In the genomic region with DNA sequence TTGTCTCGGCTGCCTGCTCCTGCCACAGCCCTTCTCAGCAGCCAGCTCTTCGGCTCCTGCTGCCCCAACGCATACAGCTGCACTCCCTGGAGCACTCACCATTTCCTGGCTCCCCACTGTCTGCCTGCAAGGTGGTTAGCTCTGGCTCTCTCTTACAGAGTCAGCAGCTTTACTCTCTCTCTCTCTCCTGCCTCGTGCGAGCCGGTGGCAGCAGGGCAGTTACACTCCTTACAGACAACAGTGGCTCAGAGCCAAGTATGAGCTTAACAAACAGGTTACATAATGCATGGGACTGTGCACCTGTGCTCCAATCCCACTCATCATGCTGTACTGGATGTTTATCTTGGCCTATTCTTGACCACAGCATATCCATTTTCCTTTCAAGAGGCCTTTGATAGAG, we compare ENCODE assay signal across 16 cellular contexts. TPM values are rescaled to one million over a fixed set of nuclear protein-coding genes. Genes with fewer than 3 reads are reported as not detected.
DNase-seq lines count a peak whose midpoint lies in the region; ATAC-seq and TF ChIP-seq lines count a peak whose summit lies in the region.
"Had no signal": no experiment of that assay in that cellular context is flagged by ENCODE, and none has a peak within 500 bp of the region (broad histone marks: within the 10 kb centered on the region; RNA-seq: fewer than 3 reads in every experiment).

No MANE protein-coding gene starts in this region.

- H3K9me3 ChIP-seq in Loucy (ENCODE audit: insufficient read depth, low read depth, low read length): no peaks in the 10 kb centered on the region
- H3K9me3 ChIP-seq in CD4-positive, alpha-beta memory T cell (ENCODE audit: control insufficient read depth in 1 of 2, low read length in 2 of 2): no peaks in the 10 kb centered on the region
- H3K9me3 ChIP-seq: heart left ventricle had no signal

- H3K27me3 Mint-ChIP-seq in CD4-positive, alpha-beta memory T cell: peaks cover 0 to 3% of the 10 kb centered on the region in 2 donors
- H3K27me3 Mint-ChIP-seq in activated CD8-positive, alpha-beta memory T cell treated with anti-CD3 and anti-CD28 coated beads, Interleukin-2, amount 10 ng/mL, durations not matched to agents 7 days and 5 days: peaks cover 3% of the 10 kb centered on the region

- POLR2A ChIA-PET in CD4-positive, alpha-beta memory T cell (lab: Charles Lee; ENCODE audit: partially characterized antibody): no interaction called here

- H3K4me1 ChIP-seq in Loucy (ENCODE audit: insufficient read depth, low read length, poor library complexity, severe bottlenecking): no peaks in the 10 kb centered on the region
- H3K4me1 ChIP-seq in CD4-positive, alpha-beta memory T cell (ENCODE audit: insufficient read depth, low read length): no peaks in the 10 kb centered on the region

- no peaks in the 10 kb centered on the region for H3K9me2 ChIP-seq in Loucy (replicated peaks; ENCODE audit: low read depth, low read length)

- DNase-seq in A172 (ENCODE audit: low spot score) (peak; percentile 49), NCI-H748 treated with DMSO at 0.1 percent for 48 hours (lab: John Stamatoyannopoulos, UW) (peak; percentile 97), NCI-H446 (lab: John Stamatoyannopoulos, UW) (no peak), caudate nucleus (lab: John Stamatoyannopoulos, UW) (no peak)
- DNase-seq in CD4-positive, alpha-beta memory T cell: no peak
- DNase-seq in activated CD8-positive, alpha-beta memory T cell treated with anti-CD3 and anti-CD28 coated beads, Interleukin-2, amount 10 ng/mL, durations not matched to agents 7 days and 5 days: no peak
- DNase-seq: ACHN; activated CD4-positive, alpha-beta T cell treated with anti-CD3 and anti-CD28 coated beads, Interleukin-2, amount 50 U/mL, for 48 hours; amniotic stem cell; heart left ventricle; stimulated activated CD4-positive, alpha-beta T cell treated with anti-CD3 and anti-CD28 coated beads, Interleukin-4, amount 100 ng/mL, for 24 hours; trophoblast cell had no signal

- H3K4me1 Mint-ChIP-seq in CD4-positive, alpha-beta memory T cell: peaks cover 0 to 1% (median 0%) of the 10 kb centered on the region in 4 donors
- no peaks in the 10 kb centered on the region for H3K4me1 Mint-ChIP-seq in activated CD8-positive, alpha-beta memory T cell treated with anti-CD3 and anti-CD28 coated beads, Interleukin-2, amount 10 ng/mL, durations not matched to agents 7 days and 5 days
- H3K4me1 Mint-ChIP-seq: nephron had no signal

- peak; percentile 53 for ATAC-seq in esophagus mucosa
- ATAC-seq in activated CD8-positive, alpha-beta memory T cell treated with anti-CD3 and anti-CD28 coated beads, Interleukin-2, amount 10 ng/mL, durations not matched to agents 7 days and 5 days: no peak
- ATAC-seq: heart left ventricle, Panc1 had no signal

- TF ChIP-seq CTCF in Loucy (conservative IDR thresholded peaks at IDR 0.05; ENCODE audit: low read length): no peak

- H3F3A ChIP-seq in Loucy (ENCODE audit: low read depth): no peaks in the 10 kb centered on the region

- peak overlapping the region; percentile 75 for H2AFZ ChIP-seq in Loucy (ENCODE audit: low read length)

- H3K9ac ChIP-seq in Loucy (ENCODE audit: low read depth, low read length, poor library complexity, severe bottlenecking): no peak overlapping the region

- no peak overlapping the region for H3K27ac Mint-ChIP-seq in CD4-positive, alpha-beta memory T cell
- no peak overlapping the region for H3K27ac Mint-ChIP-seq in activated CD8-positive, alpha-beta memory T cell treated with anti-CD3 and anti-CD28 coated beads, Interleukin-2, amount 10 ng/mL, durations not matched to agents 7 days and 5 days
- H3K27ac Mint-ChIP-seq: nephron had no signal

- intact Hi-C loops in CD4-positive, alpha-beta memory T cell (cut with micrococcal nuclease): no loop called here

- CTCF ChIA-PET in CD4-positive, alpha-beta memory T cell (lab: Charles Lee; ENCODE audit: partially characterized antibody): interaction anchor here (1.3 to 4.1 kb wide), 4 partner anchors 8 to 312 kb away, joined by 3 to 17 read pairs (median 6); no protein-coding TSS in a partner anchor
- CTCF ChIA-PET in activated CD8-positive, alpha-beta memory T cell treated with anti-CD3 and anti-CD28 coated beads, Interleukin-2, amount 10 ng/mL, durations not matched to agents 7 days and 5 days (lab: Charles Lee): interaction anchor here (1.3 kb wide), 1 partner anchor 311 kb away, joined by 3 read pairs; no protein-coding TSS in a partner anchor

- no peaks in the 10 kb centered on the region for H3K79me2 ChIP-seq in Loucy (ENCODE audit: insufficient read depth, low read length)

- no peak overlapping the region for H3K4me3 Mint-ChIP-seq in CD4-positive, alpha-beta memory T cell
- H3K4me3 Mint-ChIP-seq in activated CD8-positive, alpha-beta memory T cell treated with anti-CD3 and anti-CD28 coated beads, Interleukin-2, amount 10 ng/mL, durations not matched to agents 7 days and 5 days: no peak overlapping the region
- H3K4me3 Mint-ChIP-seq: nephron had no signal

- H3K4me3 ChIP-seq in Loucy (ENCODE audit: low read length, poor library complexity, severe bottlenecking): no peak overlapping the region
- H3K4me3 ChIP-seq in CD4-positive, alpha-beta memory T cell (ENCODE audit: low read length in 2 of 2): no peak overlapping the region
- H3K4me3 ChIP-seq: heart left ventricle had no signal

- H3K27ac ChIP-seq in CD4-positive, alpha-beta memory T cell (ENCODE audit: low read depth, low read length): no peak overlapping the region
- H3K27ac ChIP-seq in caudate nucleus (ENCODE audit: low read depth, low read length): no peak overlapping the region
- H3K27ac ChIP-seq: heart left ventricle had no signal

- H3K36me3 Mint-ChIP-seq in CD4-positive, alpha-beta memory T cell: no peaks in the 10 kb centered on the region
- H3K36me3 Mint-ChIP-seq in activated CD8-positive, alpha-beta memory T cell treated with anti-CD3 and anti-CD28 coated beads, Interleukin-2, amount 10 ng/mL, durations not matched to agents 7 days and 5 days: no peaks in the 10 kb centered on the region

- H3K36me3 ChIP-seq in Loucy (ENCODE audit: insufficient read depth, low read length): no peaks in the 10 kb centered on the region
- no peaks in the 10 kb centered on the region for H3K36me3 ChIP-seq in CD4-positive, alpha-beta memory T cell (ENCODE audit: insufficient read depth, low read length)
- H3K36me3 ChIP-seq: heart left ventricle had no signal

- no peaks in the 10 kb centered on the region for H3K9me3 Mint-ChIP-seq in CD4-positive, alpha-beta memory T cell
- H3K9me3 Mint-ChIP-seq in activated CD8-positive, alpha-beta memory T cell treated with anti-CD3 and anti-CD28 coated beads, Interleukin-2, amount 10 ng/mL, durations not matched to agents 7 days and 5 days (ENCODE audit: low read depth): no peaks in the 10 kb centered on the region

- H3K4me2 ChIP-seq in Loucy (ENCODE audit: low read depth, low read length, poor library complexity, severe bottlenecking): no peak overlapping the region

- H4K20me1 ChIP-seq in Loucy (ENCODE audit: insufficient read depth, low read length, poor library complexity, severe bottlenecking): no peaks in the 10 kb centered on the region

- no peaks in the 10 kb centered on the region for H3K27me3 ChIP-seq in Loucy (ENCODE audit: insufficient read depth, low read length, poor library complexity, severe bottlenecking)
- H3K27me3 ChIP-seq in CD4-positive, alpha-beta memory T cell (ENCODE audit: insufficient read depth, low read length): no peaks in the 10 kb centered on the region
- H3K27me3 ChIP-seq: heart left ventricle had no signal

RNA-seq across cellular contexts. Expression of a gene that starts 47.4 kb away (rescaled TPM):
- total RNA-seq in A172 (2014; rRNA removed; shearing (Covaris generic)): 131 and 152 TPM in 2 replicates
- total RNA-seq in esophagus mucosa: 32.1 TPM
- total RNA-seq in CD4-positive, alpha-beta memory T cell: 10 to 100 TPM; 56.5 to 57.3 TPM
- 10 to 100 TPM; 52.2 to 62.4 TPM for polyA plus RNA-seq in CD4-positive, alpha-beta memory T cell
- total RNA-seq in activated CD8-positive, alpha-beta memory T cell treated with anti-CD3 and anti-CD28 coated beads, Interleukin-2, amount 10 ng/mL, durations not matched to agents 7 days and 5 days: 10 to 100 TPM; 53.7 to 54.2 TPM

Comparison
In these comparisons a context has a peak if more than half of its experiments do, and no peak if none do; other contexts are left out.
1. DNase-seq: peak in A172 (single experiment) and NCI-H748 treated with DMSO at 0.1 percent for 48 hours (single experiment); none in CD4-positive, alpha-beta memory T cell (0 of 5), NCI-H446 (0 of 2), caudate nucleus (0 of 61) and activated CD8-positive, alpha-beta memory T cell treated with anti-CD3 and anti-CD28 coated beads, Interleukin-2, amount 10 ng/mL, durations not matched to agents 7 days and 5 days (single experiment).